In genomic region chr16:2083876-2084687, GRCh38 we compare ENCODE assay signal across 1 cellular context.
TF ChIP-seq lines count a peak whose summit lies in the region.

No MANE protein-coding gene starts in this region.

TF ChIP-seq in SK-N-SH treated with all-trans-retinoic acid at 6 μM for 48 hours, 23 proteins besides CTCF, POLR2A, EP300 and RAD21 (continued from another document):
- no peak for TF ChIP-seq ARNTL (CRISPR knock-in tag; IDR thresholded peaks at IDR 0.05; ENCODE audit: borderline replicate concordance, low read depth)
- TF ChIP-seq ZFP30 (CRISPR knock-in tag; IDR thresholded peaks at IDR 0.05), result no peak
- TF ChIP-seq CSRNP3 (CRISPR knock-in tag; IDR thresholded peaks at IDR 0.05), result no peak
TF ChIP-seq in SK-N-SH treated with all-trans-retinoic acid at 6 μM for 48 hours: peak in this region for 0.
